Comparison of ENCODE assay signal across 23 cellular contexts in the genomic region with DNA sequence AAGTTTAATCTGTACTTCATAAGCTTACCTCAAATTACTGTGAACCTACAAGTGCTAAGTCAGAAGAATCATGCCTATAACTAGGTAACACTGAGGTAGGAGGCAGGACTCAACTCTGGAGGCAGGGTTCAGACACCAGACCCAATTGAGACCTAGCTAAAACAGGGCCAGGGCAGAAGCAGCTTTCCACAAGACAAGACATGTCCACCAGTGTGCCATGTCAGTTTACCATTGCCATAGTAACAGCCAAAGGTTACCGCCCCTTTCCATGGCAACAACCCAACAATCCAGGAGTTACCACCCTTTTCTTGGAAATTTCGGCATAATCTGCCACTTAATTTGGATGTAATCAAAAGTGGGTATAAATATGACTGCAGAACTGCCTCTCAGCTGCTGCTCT.
"Had no signal": no experiment of that assay in that cellular context is flagged by ENCODE, and none has a peak within 500 bp of the region (broad histone marks: within the 10 kb centered on the region; RNA-seq: fewer than 3 reads in every experiment).

No MANE protein-coding gene starts in this region.

- H3K79me2 ChIP-seq: parathyroid adenoma had no signal

- H3K4me1 ChIP-seq: esophagus muscularis mucosa, lower lobe of right lung, parathyroid adenoma, right lobe of liver, suprapubic skin, transverse colon, vagina had no signal

- H2AFZ ChIP-seq: parathyroid adenoma had no signal

- H3K36me3 Mint-ChIP-seq: brain, natural killer cell had no signal

- H3K27me3 ChIP-seq: esophagus muscularis mucosa, right lobe of liver, suprapubic skin, transverse colon, vagina had no signal

- H3K4me1 Mint-ChIP-seq: activated naive CD8-positive, alpha-beta T cell treated with anti-CD3 and anti-CD28 coated beads, Interleukin-2, amount 50 U/mL, for 24 hours; natural killer cell; stimulated activated naive CD8-positive, alpha-beta T cell treated with anti-CD3 and anti-CD28 coated beads, Interleukin-15, amount 100 ng/mL, for 72 hours had no signal

- H3K9me3 Mint-ChIP-seq: activated CD4-positive, alpha-beta T cell treated with anti-CD3 and anti-CD28 coated beads, Interleukin-2, amount 10 ng/mL, durations not matched to agents 24 days and 14 days; activated naive CD8-positive, alpha-beta T cell treated with anti-CD3 and anti-CD28 coated beads, Interleukin-2, amount 50 U/mL, for 24 hours; activated T-cell treated with anti-CD3 and anti-CD28 coated beads, Interleukin-2, amount 50 U/mL, for 24 hours; activated T-helper 2 cell treated with anti-CD3 and anti-CD28 coated beads, Interferon-gamma antibody, Interleukin-2, Interleukin-4, amounts not matched to agents 10 μg/mL and 5 μg/mL and 100 μg/mL, durations not matched to agents 14 hours and 24 hours and 36 hours; brain; natural killer cell; stimulated activated naive CD8-positive, alpha-beta T cell treated with anti-CD3 and anti-CD28 coated beads, Interleukin-15, amount 100 ng/mL, for 72 hours had no signal

- H3K4me3 ChIP-seq: coronary artery, esophagus muscularis mucosa, lower lobe of right lung, right lobe of liver, suprapubic skin, transverse colon, vagina had no signal

- H3K9ac ChIP-seq: parathyroid adenoma had no signal

- H3K27me3 Mint-ChIP-seq: activated CD4-positive, alpha-beta T cell treated with anti-CD3 and anti-CD28 coated beads, Interleukin-2, amount 10 ng/mL, durations not matched to agents 24 days and 14 days; activated naive CD8-positive, alpha-beta T cell treated with anti-CD3 and anti-CD28 coated beads, Interleukin-2, amount 50 U/mL, for 24 hours; activated T-cell treated with anti-CD3 and anti-CD28 coated beads, Interleukin-2, amount 50 U/mL, for 24 hours; brain; stimulated activated naive CD8-positive, alpha-beta T cell treated with anti-CD3 and anti-CD28 coated beads, Interleukin-15, amount 100 ng/mL, for 72 hours had no signal

- DNase-seq: activated CD4-positive, alpha-beta T cell treated with anti-CD3 and anti-CD28 coated beads, Interleukin-2, amount 10 ng/mL, durations not matched to agents 24 days and 14 days; activated CD8-positive, alpha-beta T cell treated with anti-CD3 and anti-CD28 coated beads, Interleukin-2, amount 10 ng/mL, durations not matched to agents 7 days and 5 days; activated naive CD4-positive, alpha-beta T cell treated with Interleukin-2 at 50 U/mL for 16 hours; activated naive CD8-positive, alpha-beta T cell treated with anti-CD3 and anti-CD28 coated beads, Interleukin-2, amount 50 U/mL, for 24 hours; activated T-cell treated with anti-CD3 and anti-CD28 coated beads, Interleukin-2, amount 50 U/mL, for 24 hours; anterior cingulate cortex; left colon; lower lobe of right lung; natural killer cell; right lobe of liver; small intestine; stimulated activated CD4-positive, alpha-beta T cell treated with anti-CD3 and anti-CD28 coated beads, Interleukin-15, amount 100 ng/mL, for 24 hours; stimulated activated CD4-positive, alpha-beta T cell treated with anti-CD3 and anti-CD28 coated beads, Interleukin-2, amount 100 ng/mL, for 48 hours; stimulated activated naive CD8-positive, alpha-beta T cell treated with anti-CD3 and anti-CD28 coated beads, Interleukin-15, amount 100 ng/mL, for 72 hours; T1000; transverse colon had no signal

- H3K27ac ChIP-seq: coronary artery, esophagus muscularis mucosa, lower lobe of right lung, parathyroid adenoma, right lobe of liver, suprapubic skin, transverse colon, vagina had no signal

- H3K9me3 ChIP-seq: esophagus muscularis mucosa, lower lobe of right lung, right lobe of liver, suprapubic skin, transverse colon, vagina had no signal

- H3K36me3 ChIP-seq: esophagus muscularis mucosa, lower lobe of right lung, right lobe of liver, suprapubic skin, transverse colon, vagina had no signal

- H3K4me3 Mint-ChIP-seq: activated CD4-positive, alpha-beta T cell treated with anti-CD3 and anti-CD28 coated beads, Interleukin-2, amount 10 ng/mL, durations not matched to agents 24 days and 14 days; activated CD8-positive, alpha-beta T cell treated with anti-CD3 and anti-CD28 coated beads, Interleukin-2, amount 10 ng/mL, durations not matched to agents 7 days and 5 days; activated naive CD8-positive, alpha-beta T cell treated with anti-CD3 and anti-CD28 coated beads, Interleukin-2, amount 50 U/mL, for 24 hours; activated T-cell treated with anti-CD3 and anti-CD28 coated beads, Interleukin-2, amount 50 U/mL, for 24 hours; brain; natural killer cell; stimulated activated naive CD8-positive, alpha-beta T cell treated with anti-CD3 and anti-CD28 coated beads, Interleukin-15, amount 100 ng/mL, for 72 hours had no signal

- H3K27ac Mint-ChIP-seq: activated CD4-positive, alpha-beta T cell treated with anti-CD3 and anti-CD28 coated beads, Interleukin-2, amount 10 ng/mL, durations not matched to agents 24 days and 14 days; activated CD8-positive, alpha-beta T cell treated with anti-CD3 and anti-CD28 coated beads, Interleukin-2, amount 10 ng/mL, durations not matched to agents 7 days and 5 days; activated naive CD8-positive, alpha-beta T cell treated with anti-CD3 and anti-CD28 coated beads, Interleukin-2, amount 50 U/mL, for 24 hours; activated T-cell treated with anti-CD3 and anti-CD28 coated beads, Interleukin-2, amount 50 U/mL, for 24 hours; activated T-helper 2 cell treated with anti-CD3 and anti-CD28 coated beads, Interferon-gamma antibody, Interleukin-2, Interleukin-4, amounts not matched to agents 10 μg/mL and 5 μg/mL and 100 μg/mL, durations not matched to agents 14 hours and 24 hours and 36 hours; brain; natural killer cell; stimulated activated naive CD8-positive, alpha-beta T cell treated with anti-CD3 and anti-CD28 coated beads, Interleukin-15, amount 100 ng/mL, for 72 hours had no signal

- ATAC-seq: activated CD8-positive, alpha-beta T cell treated with anti-CD3 and anti-CD28 coated beads, Interleukin-2, amount 10 ng/mL, durations not matched to agents 7 days and 5 days; activated naive CD8-positive, alpha-beta T cell treated with anti-CD3 and anti-CD28 coated beads, Interleukin-2, amount 50 U/mL, for 24 hours; left colon; lower lobe of right lung; natural killer cell; right lobe of liver; stimulated activated naive CD8-positive, alpha-beta T cell treated with anti-CD3 and anti-CD28 coated beads, Interleukin-15, amount 100 ng/mL, for 72 hours had no signal
